Comparison of ENCODE assay signal across 1 cellular context in genomic region chr3:189962466-189962865, GRCh38.
TF ChIP-seq lines count a peak whose summit lies in the region.

No MANE protein-coding gene starts in this region.

TF ChIP-seq in H1, 55 proteins besides CTCF, POLR2A, EP300 and RAD21 (continued from another document):
- no peak for TF ChIP-seq RNF2 (IDR thresholded peaks at IDR 0.05; ENCODE audit: borderline replicate concordance, low read depth, low read length, missing control alignments, poor library complexity, severe bottlenecking)
- no peak for TF ChIP-seq SUZ12 (IDR thresholded peaks at IDR 0.05; ENCODE audit: low read length)
- no peak for TF ChIP-seq BACH1 (IDR thresholded peaks at IDR 0.05; ENCODE audit: low read length)
- no peak for TF ChIP-seq SP4 (IDR thresholded peaks at IDR 0.05; ENCODE audit: low read length)
- TF ChIP-seq NANOG (IDR thresholded peaks at IDR 0.05; ENCODE audit: insufficient read depth, low read depth, low read length, poor library complexity, severe bottlenecking): no peak
- no peak for TF ChIP-seq TAF1 (IDR thresholded peaks at IDR 0.05; ENCODE audit: low read depth, low read length)
